In genomic region chr9:112051812-112052211, GRCh38 we compare ENCODE assay signal across 17 cellular contexts.
DNase-seq lines count a peak whose midpoint lies in the region; ATAC-seq and FAIRE-seq lines count a peak whose summit lies in the region.
"Had no signal": no experiment of that assay in that cellular context is flagged by ENCODE, and none has a peak within 500 bp of the region (broad histone marks: within the 10 kb centered on the region; RNA-seq: fewer than 3 reads in every experiment).

No MANE protein-coding gene starts in this region.

- H3K27me3 ChIP-seq in mesenchymal stem cell (ENCODE audit: control insufficient read depth in 1 of 2, insufficient read depth in 1 of 2, low read length in 2 of 2), result no peaks in the 10 kb centered on the region
- H3K27me3 ChIP-seq: BE2C, vagina had no signal

- H3K36me3 ChIP-seq in mesenchymal stem cell (ENCODE audit: control insufficient read depth in 1 of 2, insufficient read depth in 2 of 2, low read depth in 1 of 2, low read length in 2 of 2), result peaks cover 0 to 3% of the 10 kb centered on the region in 2 experiments
- H3K36me3 ChIP-seq: BE2C, vagina had no signal

- peaks cover 10% of the 10 kb centered on the region for H3K4me1 ChIP-seq in mesenchymal stem cell (ENCODE audit: control insufficient read depth, insufficient read depth, low read depth, low read length)

- H3K9me3 ChIP-seq in mesenchymal stem cell (ENCODE audit: control insufficient read depth, low read length), result no peaks in the 10 kb centered on the region
- H3K9me3 ChIP-seq: BE2C, vagina had no signal

- H2BK120ac ChIP-seq in mesenchymal stem cell (ENCODE audit: low read depth, low read length), result no peak overlapping the region

- H2BK12ac ChIP-seq in mesenchymal stem cell (ENCODE audit: low read length in 2 of 2), result peak overlapping the region; percentile 46 to 88

- ATAC-seq in GM21723 (IDR thresholded peaks at IDR 0.05; ENCODE audit: unreplicated experiment), result peak; percentile 85

- peak overlapping the region; percentile 59 for H3K27ac ChIP-seq in mesenchymal stem cell (ENCODE audit: low read length, poor library complexity, severe bottlenecking)
- H3K27ac ChIP-seq: epithelial cell of prostate had no signal

- no peak overlapping the region for H3K4me2 ChIP-seq in mesenchymal stem cell (ENCODE audit: low read length, poor library complexity, severe bottlenecking)

- peak overlapping the region; percentile 96 for H2AK5ac ChIP-seq in mesenchymal stem cell (ENCODE audit: low read length, severe bottlenecking)

- H2BK15ac ChIP-seq in mesenchymal stem cell (ENCODE audit: low read depth, poor library complexity, severe bottlenecking), result peak overlapping the region; percentile 44

- DNase-seq in CD1c-positive myeloid dendritic cell (ENCODE audit: extremely low spot score) (peak; percentile 44), RCC 7860 (ENCODE audit: low spot score) (peak; percentile 83), mesenchymal stem cell (no peak), activated T-cell treated with anti-CD3 and anti-CD28 coated beads for 4 hours (no peak), NCI-H2081 (lab: John Stamatoyannopoulos, UW) (no peak), NCI-H2107 (lab: John Stamatoyannopoulos, UW) (no peak)
- no peak for DNase-seq in stimulated activated CD4-positive, alpha-beta T cell treated with anti-CD3 and anti-CD28 coated beads, Interleukin-15, amount 100 ng/mL, for 24 hours
- DNase-seq: activated CD8-positive, alpha-beta memory T cell treated with anti-CD3 and anti-CD28 coated beads for 24 hours; BE2C; central memory CD4-positive, alpha-beta T cell; DND-41; mesendoderm; NCI-H1048 had no signal

- WGBS in mesenchymal stem cell, result 92% methylated on average over 5 of the region's 5 CpGs

- no peak overlapping the region for H4K8ac ChIP-seq in mesenchymal stem cell (ENCODE audit: low read length)

- H3K18ac ChIP-seq in mesenchymal stem cell (ENCODE audit: low read depth in 1 of 2, low read length in 2 of 2), result peak overlapping the region in 1 of 2 experiments; percentile 3

- H3K79me1 ChIP-seq in mesenchymal stem cell (replicated peaks; ENCODE audit: low read length, poor library complexity, severe bottlenecking), result peaks cover 2% of the 10 kb centered on the region

- H3K14ac ChIP-seq in mesenchymal stem cell (ENCODE audit: low read length in 2 of 2), result no peak overlapping the region

- peak overlapping the region in 1 of 2 experiments; percentile 4 for H3K4ac ChIP-seq in mesenchymal stem cell (ENCODE audit: low read depth in 1 of 2, low read length in 2 of 2)

- no peak overlapping the region for H2AFZ ChIP-seq in mesenchymal stem cell (ENCODE audit: low read depth, low read length)

- no peak overlapping the region for H2BK5ac ChIP-seq in mesenchymal stem cell (ENCODE audit: low read depth, low read length, poor library complexity, severe bottlenecking)

- peak; percentile 84 for FAIRE-seq in RCC 7860 (lab: Jason Lieb, UNC)
- FAIRE-seq: TTC549 had no signal

- H3K23ac ChIP-seq in mesenchymal stem cell (ENCODE audit: low read length in 2 of 2), result no peak overlapping the region

- peak overlapping the region; percentile 72 for H3K9ac ChIP-seq in mesenchymal stem cell (ENCODE audit: low read length)

- peak overlapping the region in 1 of 2 experiments; percentile 41 for H3K4me3 ChIP-seq in mesenchymal stem cell (ENCODE audit: insufficient read depth in 1 of 2, low read depth in 1 of 2, low read length in 2 of 2)
- H3K4me3 ChIP-seq: vagina had no signal

- H4K91ac ChIP-seq in mesenchymal stem cell (ENCODE audit: low read length), result no peak overlapping the region

Comparison
In these comparisons a context has a peak if more than half of its experiments do, and no peak if none do; other contexts are left out.
1. DNase-seq: peak in CD1c-positive myeloid dendritic cell (single experiment) and RCC 7860 (single experiment); none in mesenchymal stem cell (single experiment), activated T-cell treated with anti-CD3 and anti-CD28 coated beads for 4 hours (single experiment), NCI-H2081 (0 of 2), stimulated activated CD4-positive, alpha-beta T cell treated with anti-CD3 and anti-CD28 coated beads, Interleukin-15, amount 100 ng/mL, for 24 hours (single experiment) and NCI-H2107 (single experiment).